In genomic region chr7:144038887-144039286, GRCh38 we compare ENCODE assay signal across 17 cellular contexts. TPM values are rescaled to one million over a fixed set of nuclear protein-coding genes. Genes with fewer than 3 reads are reported as not detected.
DNase-seq lines count a peak whose midpoint lies in the region; ATAC-seq and TF ChIP-seq lines count a peak whose summit lies in the region.
"Had no signal": no experiment of that assay in that cellular context is flagged by ENCODE, and none has a peak within 500 bp of the region (broad histone marks: within the 10 kb centered on the region; RNA-seq: fewer than 3 reads in every experiment).

No MANE protein-coding gene starts in this region.

- no peaks in the 10 kb centered on the region for H3F3A ChIP-seq in SK-N-SH (replicated peaks; ENCODE audit: insufficient read depth)

- 2% methylated on average over 4 of the region's 4 CpGs for WGBS in SK-N-SH (ENCODE audit: low lambda C conversion rate)

- H3K9ac ChIP-seq in SK-N-SH: no peak overlapping the region

- TF ChIP-seq EP300 in SK-N-SH (IDR thresholded peaks at IDR 0.05; ENCODE audit: borderline replicate concordance in 1 of 2, low read depth in 1 of 2, low read length in 1 of 2): no peak

- H4K20me1 ChIP-seq in SK-N-SH (ENCODE audit: insufficient read depth): no peaks in the 10 kb centered on the region

- H3K9me3 ChIP-seq in SK-N-SH: no peaks in the 10 kb centered on the region
- H3K9me3 ChIP-seq: A549, Caco-2 had no signal

- H3K36me3 ChIP-seq in SK-N-SH (replicated peaks in 1 of 2; ENCODE audit: control insufficient read depth in 1 of 2, insufficient read depth in 2 of 2, low read length in 1 of 2): no peaks in the 10 kb centered on the region

- no peak overlapping the region for H3K4me2 ChIP-seq in SK-N-SH
- H3K4me2 ChIP-seq: A549 had no signal

- no peaks in the 10 kb centered on the region for H3K9me2 ChIP-seq in SK-N-SH

- H2AFZ ChIP-seq in SK-N-SH (ENCODE audit: low read depth): no peak overlapping the region

- no peak overlapping the region for H3K27ac ChIP-seq in SK-N-SH (ENCODE audit: low read depth in 2 of 2, low read length in 1 of 2)
- H3K27ac ChIP-seq: 22Rv1, A549, C4-2B had no signal

- DNase-seq in SK-N-SH: no peak
- peak; percentile 57 for DNase-seq in OCI-M1 (lab: John Stamatoyannopoulos, UW)
- peak; percentile 38 for DNase-seq in iris pigment epithelial cell (ENCODE audit: low read depth)
- no peak for DNase-seq in NCI-H446 (lab: John Stamatoyannopoulos, UW)
- DNase-seq in NCI-H1694 (lab: John Stamatoyannopoulos, UW): no peak
- DNase-seq: AML-193; Caco-2; CD4-positive, alpha-beta T cell; H9 had no signal

- no peak for TF ChIP-seq CTCF in SK-N-SH (IDR thresholded peaks at IDR 0.05)

- ATAC-seq in SK-N-SH treated with all-trans-retinoic acid at 6 μM for 48 hours: peak; percentile 26; the same call in 1 of the 3 replicates
- ATAC-seq in GM21529 (IDR thresholded peaks at IDR 0.05; ENCODE audit: unreplicated experiment): no peak
- ATAC-seq: A549, HepG2 had no signal

- H3K79me2 ChIP-seq in SK-N-SH (ENCODE audit: insufficient read depth): no peaks in the 10 kb centered on the region

- CTCF ChIA-PET in SK-N-SH (lab: Yijun Ruan, JAX): no interaction called here

- POLR2A ChIA-PET in SK-N-SH (lab: Yijun Ruan, JAX): no interaction called here

- no peak overlapping the region for H3K4me3 ChIP-seq in SK-N-SH (ENCODE audit: low read depth in 2 of 2, low read length in 1 of 2)
- H3K4me3 ChIP-seq: A549 had no signal

- no peaks in the 10 kb centered on the region for H3K4me1 ChIP-seq in SK-N-SH (ENCODE audit: control insufficient read depth in 1 of 2, insufficient read depth in 2 of 2, low read depth in 1 of 2, low read length in 1 of 2)
- H3K4me1 ChIP-seq: A549, Caco-2 had no signal

- no peak for TF ChIP-seq RAD21 in SK-N-SH (IDR thresholded peaks at IDR 0.05; ENCODE audit: low read length)

- H3K27me3 ChIP-seq in SK-N-SH (ENCODE audit: insufficient read depth): no peaks in the 10 kb centered on the region

TF ChIP-seq in SK-N-SH treated with all-trans-retinoic acid at 6 μM for 48 hours, 23 proteins besides CTCF, POLR2A, EP300 and RAD21:
- TF ChIP-seq TCF4 (CRISPR knock-in tag; IDR thresholded peaks at IDR 0.05; ENCODE audit: borderline replicate concordance) (no peak), OSR1 (CRISPR knock-in tag; IDR thresholded peaks at IDR 0.05) (no peak), CSDC2 (CRISPR knock-in tag; IDR thresholded peaks at IDR 0.05) (no peak), CSRNP3 (CRISPR knock-in tag; IDR thresholded peaks at IDR 0.05) (no peak), SNAI2 (CRISPR knock-in tag; IDR thresholded peaks at IDR 0.05) (no peak), ZNF8 (CRISPR knock-in tag; IDR thresholded peaks at IDR 0.05) (no peak), CREB5 (CRISPR knock-in tag; IDR thresholded peaks at IDR 0.05; ENCODE audit: low read depth) (no peak), RARB (CRISPR knock-in tag; IDR thresholded peaks at IDR 0.05) (no peak), ZC3H10 (CRISPR knock-in tag; IDR thresholded peaks at IDR 0.05) (no peak), TOX (CRISPR knock-in tag; IDR thresholded peaks at IDR 0.05; ENCODE audit: borderline replicate concordance) (no peak), ARNTL (CRISPR knock-in tag; IDR thresholded peaks at IDR 0.05; ENCODE audit: borderline replicate concordance, low read depth) (no peak), ESRRG (CRISPR knock-in tag; IDR thresholded peaks at IDR 0.05) (no peak), ZNF565 (CRISPR knock-in tag; conservative IDR thresholded peaks at IDR 0.05; ENCODE audit: low read depth) (no peak), ZFP3 (CRISPR knock-in tag; IDR thresholded peaks at IDR 0.05) (no peak)

TF ChIP-seq in SK-N-SH, 30 proteins besides CTCF, POLR2A, EP300 and RAD21:
- TF ChIP-seq MXI1 (IDR thresholded peaks at IDR 0.05; ENCODE audit: low read depth, low read length): no peak

RNA-seq across cellular contexts. Expression of gene OR2A5, which starts 9.9 kb away (rescaled TPM):
- not detected in 2 replicates for polyA plus RNA-seq in SK-N-SH (2012; rRNA removed)
- polyA plus RNA-seq in SK-N-SH (2012; cell fraction: cytosol; rRNA removed): not detected in 2 replicates
- not detected in 2 replicates for polyA plus RNA-seq in SK-N-SH (2012; cell fraction: nucleus; rRNA removed)
- polyA plus RNA-seq: A549, BJ, H1, HepG2 had no signal

RNA-seq across cellular contexts. Expression of gene OR2A25, which starts 30.7 kb away (rescaled TPM):
- polyA plus RNA-seq in SK-N-SH (2012; rRNA removed): not detected in 2 replicates
- not detected in 2 replicates for polyA plus RNA-seq in SK-N-SH (2012; cell fraction: cytosol; rRNA removed)
- polyA plus RNA-seq in SK-N-SH (2012; cell fraction: nucleus; rRNA removed): not detected in 2 replicates
- polyA plus RNA-seq: A549, BJ, H1 had no signal

RNA-seq across cellular contexts. Expression of gene OR6B1, which starts 38.8 kb away (rescaled TPM):
- not detected in 2 replicates for polyA plus RNA-seq in SK-N-SH (2012; rRNA removed)
- not detected in 2 replicates for polyA plus RNA-seq in SK-N-SH (2012; cell fraction: cytosol; rRNA removed)
- polyA plus RNA-seq in SK-N-SH (2012; cell fraction: nucleus; rRNA removed): not detected in 2 replicates
- polyA plus RNA-seq: A549, BJ, H1 had no signal

RNA-seq across cellular contexts. Expression of gene OR2A12, which starts 47.2 kb away (rescaled TPM):
- polyA plus RNA-seq in SK-N-SH (2012; rRNA removed): not detected in 2 replicates
- not detected in 2 replicates for polyA plus RNA-seq in SK-N-SH (2012; cell fraction: cytosol; rRNA removed)
- polyA plus RNA-seq in SK-N-SH (2012; cell fraction: nucleus; rRNA removed): not detected in 2 replicates
- polyA plus RNA-seq: A549, BJ, H1 had no signal

Comparison
In these comparisons a context has a peak if more than half of its experiments do, and no peak if none do; other contexts are left out.
1. DNase-seq: peak in OCI-M1 (single experiment) and iris pigment epithelial cell (single experiment); none in SK-N-SH (single experiment), NCI-H446 (0 of 2) and NCI-H1694 (single experiment).